In genomic region chr1:2926447-2927055, GRCh38 we compare ENCODE assay signal across 31 cellular contexts.
DNase-seq lines count a peak whose midpoint lies in the region; ATAC-seq and TF ChIP-seq lines count a peak whose summit lies in the region.
"Had no signal": no experiment of that assay in that cellular context is flagged by ENCODE, and none has a peak within 500 bp of the region (broad histone marks: within the 10 kb centered on the region; RNA-seq: fewer than 3 reads in every experiment).

No MANE protein-coding gene starts in this region.

- no peak overlapping the region for H3K9ac ChIP-seq in PC-3 (ENCODE audit: low read length)

- H2AFZ ChIP-seq in PC-3 (ENCODE audit: low read length) = no peak overlapping the region

- TF ChIP-seq CTCF in activated CD8-positive, alpha-beta T cell treated with anti-CD3 and anti-CD28 coated beads for 36 hours (IDR thresholded peaks at IDR 0.05) = no peak
- no peak for TF ChIP-seq CTCF in PC-3 (conservative IDR thresholded peaks at IDR 0.05; ENCODE audit: low read depth, low read length)

- POLR2A ChIA-PET in activated CD8-positive, alpha-beta T cell treated with anti-CD3 and anti-CD28 coated beads, Interleukin-2, amount 10 ng/mL, durations not matched to agents 7 days and 5 days (lab: Charles Lee) = interaction anchor here (0.6 kb wide), 1 partner anchor 15 kb away, joined by 3 read pairs; no protein-coding TSS in a partner anchor
- POLR2A ChIA-PET in activated CD8-positive, alpha-beta T cell treated with anti-CD3 and anti-CD28 coated beads for 36 hours (lab: Charles Lee) = no interaction called here
- POLR2A ChIA-PET in PC-3 (lab: Charles Lee; ENCODE audit: unreplicated experiment) = no interaction called here

- H3K79me2 ChIP-seq in PC-3 (ENCODE audit: low read length) = no peaks in the 10 kb centered on the region

- H3K36me3 ChIP-seq in PC-3 (ENCODE audit: low read depth, low read length) = no peaks in the 10 kb centered on the region
- H3K36me3 ChIP-seq: adrenal gland, brain microvascular endothelial cell, gastroesophageal sphincter, neutrophil had no signal

- DNase-seq in activated CD8-positive, alpha-beta T cell treated with anti-CD3 and anti-CD28 coated beads, Interleukin-2, amount 10 ng/mL, durations not matched to agents 7 days and 5 days = no peak
- no peak for DNase-seq in activated CD8-positive, alpha-beta T cell treated with anti-CD3 and anti-CD28 coated beads for 36 hours
- DNase-seq in PC-3 = no peak
- no peak for DNase-seq in stimulated activated naive CD8-positive, alpha-beta T cell treated with anti-CD3 and anti-CD28 coated beads, Interleukin-15, Interleukin-2, amounts not matched to agents 100 U/mL and 50 U/mL, for 24 hours
- no peak for DNase-seq in activated CD4-positive, alpha-beta T cell treated with anti-CD3 and anti-CD28 coated beads, Interleukin-2, amount 50 U/mL, for 4 hours
- DNase-seq in activated CD4-positive, alpha-beta T cell treated with anti-CD3 and anti-CD28 coated beads, Interleukin-2, amount 10 ng/mL, durations not matched to agents 24 days and 14 days = no peak
- DNase-seq: activated naive CD4-positive, alpha-beta T cell treated with anti-CD3 and anti-CD28 coated beads, Interleukin-2, amount 10 ng/mL, durations not matched to agents 7 days and 5 days; adrenal gland; brain microvascular endothelial cell; COR-L47; H9; hypothalamus; immature natural killer cell; NCI-H1436 treated with DMSO at 0.1 percent for 48 hours; NCI-H2081 treated with DMSO at 0.1 percent for 48 hours; NCI-H226; stimulated activated CD4-positive, alpha-beta T cell treated with anti-CD3 and anti-CD28 coated beads, Interleukin-12 subunit alpha, Interleukin-12 subunit beta, amount 100 ng/mL, for 4 hours; stimulated activated CD4-positive, alpha-beta T cell treated with anti-CD3 and anti-CD28 coated beads, Interleukin-2, amount 100 ng/mL, for 48 hours; SW 1271; T-helper 9 cell had no signal

- H3F3A ChIP-seq in PC-3 (ENCODE audit: low read length, unreplicated experiment) = no peaks in the 10 kb centered on the region

- H4K20me1 ChIP-seq in PC-3 (ENCODE audit: low read length) = no peaks in the 10 kb centered on the region

- H3K27me3 ChIP-seq in PC-3 (ENCODE audit: low read length) (peaks cover 99% of the 10 kb centered on the region), layer of hippocampus (ENCODE audit: control insufficient read depth, insufficient read depth, low read length) (no peaks in the 10 kb centered on the region)
- H3K27me3 ChIP-seq: brain microvascular endothelial cell, neutrophil had no signal

- H3K4me1 ChIP-seq in PC-3 (ENCODE audit: insufficient read depth, low read length) = no peaks in the 10 kb centered on the region
- H3K4me1 ChIP-seq: adrenal gland had no signal

- H3K9me3 ChIP-seq in PC-3 (ENCODE audit: low read length) = no peaks in the 10 kb centered on the region
- H3K9me3 ChIP-seq: adrenal gland, neutrophil had no signal

- H3K36me3 Mint-ChIP-seq in activated CD8-positive, alpha-beta T cell treated with anti-CD3 and anti-CD28 coated beads, Interleukin-2, amount 10 ng/mL, durations not matched to agents 7 days and 5 days (ENCODE audit: low read depth) = no peaks in the 10 kb centered on the region
- H3K36me3 Mint-ChIP-seq in activated CD8-positive, alpha-beta T cell treated with anti-CD3 and anti-CD28 coated beads for 36 hours (ENCODE audit: low read depth) = no peaks in the 10 kb centered on the region
- H3K36me3 Mint-ChIP-seq in activated CD4-positive, alpha-beta T cell treated with anti-CD3 and anti-CD28 coated beads, Interleukin-2, amount 10 ng/mL, durations not matched to agents 24 days and 14 days (ENCODE audit: low read depth) = no peaks in the 10 kb centered on the region
- H3K36me3 Mint-ChIP-seq: activated naive CD4-positive, alpha-beta T cell treated with anti-CD3 and anti-CD28 coated beads, Interleukin-2, amount 10 ng/mL, durations not matched to agents 7 days and 5 days; IgD-negative memory B cell; immature natural killer cell; type B pancreatic cell had no signal

- CTCF ChIA-PET in activated CD8-positive, alpha-beta T cell treated with anti-CD3 and anti-CD28 coated beads, Interleukin-2, amount 10 ng/mL, durations not matched to agents 7 days and 5 days (lab: Charles Lee) = no interaction called here
- CTCF ChIA-PET in activated CD8-positive, alpha-beta T cell treated with anti-CD3 and anti-CD28 coated beads for 36 hours (lab: Charles Lee) = no interaction called here
- CTCF ChIA-PET in PC-3 (lab: Charles Lee) = no interaction called here

- H3K4me1 Mint-ChIP-seq in activated CD8-positive, alpha-beta T cell treated with anti-CD3 and anti-CD28 coated beads, Interleukin-2, amount 10 ng/mL, durations not matched to agents 7 days and 5 days (ENCODE audit: low read depth) = no peaks in the 10 kb centered on the region
- H3K4me1 Mint-ChIP-seq in activated CD8-positive, alpha-beta T cell treated with anti-CD3 and anti-CD28 coated beads for 36 hours (ENCODE audit: low read depth) = no peaks in the 10 kb centered on the region
- no peaks in the 10 kb centered on the region for H3K4me1 Mint-ChIP-seq in activated CD4-positive, alpha-beta T cell treated with anti-CD3 and anti-CD28 coated beads, Interleukin-2, amount 10 ng/mL, durations not matched to agents 24 days and 14 days
- H3K4me1 Mint-ChIP-seq: activated naive CD4-positive, alpha-beta T cell treated with anti-CD3 and anti-CD28 coated beads, Interleukin-2, amount 10 ng/mL, durations not matched to agents 7 days and 5 days; H9; immature natural killer cell had no signal

- no peak overlapping the region for H3K27ac ChIP-seq in PC-3 (ENCODE audit: low read length)
- peak overlapping the region; percentile 52 for H3K27ac ChIP-seq in layer of hippocampus (ENCODE audit: low read depth, low read length)
- H3K27ac ChIP-seq: 22Rv1, adrenal gland, brain microvascular endothelial cell, C4-2B, gastroesophageal sphincter, neutrophil had no signal

- no peaks in the 10 kb centered on the region for H3K27me3 Mint-ChIP-seq in activated CD8-positive, alpha-beta T cell treated with anti-CD3 and anti-CD28 coated beads, Interleukin-2, amount 10 ng/mL, durations not matched to agents 7 days and 5 days (ENCODE audit: low read depth)
- H3K27me3 Mint-ChIP-seq in activated CD8-positive, alpha-beta T cell treated with anti-CD3 and anti-CD28 coated beads for 36 hours = peaks cover 4% of the 10 kb centered on the region
- no peaks in the 10 kb centered on the region for H3K27me3 Mint-ChIP-seq in activated CD4-positive, alpha-beta T cell treated with anti-CD3 and anti-CD28 coated beads, Interleukin-2, amount 10 ng/mL, durations not matched to agents 24 days and 14 days
- H3K27me3 Mint-ChIP-seq: activated naive CD4-positive, alpha-beta T cell treated with anti-CD3 and anti-CD28 coated beads, Interleukin-2, amount 10 ng/mL, durations not matched to agents 7 days and 5 days; progenitor cell of endocrine pancreas; type B pancreatic cell had no signal

- H3K4me3 Mint-ChIP-seq in activated CD8-positive, alpha-beta T cell treated with anti-CD3 and anti-CD28 coated beads, Interleukin-2, amount 10 ng/mL, durations not matched to agents 7 days and 5 days = no peak overlapping the region
- no peak overlapping the region for H3K4me3 Mint-ChIP-seq in activated CD8-positive, alpha-beta T cell treated with anti-CD3 and anti-CD28 coated beads for 36 hours
- H3K4me3 Mint-ChIP-seq in activated CD4-positive, alpha-beta T cell treated with anti-CD3 and anti-CD28 coated beads, Interleukin-2, amount 10 ng/mL, durations not matched to agents 24 days and 14 days = no peak overlapping the region
- H3K4me3 Mint-ChIP-seq: activated naive CD4-positive, alpha-beta T cell treated with anti-CD3 and anti-CD28 coated beads, Interleukin-2, amount 10 ng/mL, durations not matched to agents 7 days and 5 days; activated T-helper 1 cell treated with anti-CD3 and anti-CD28 coated beads, Interleukin-12 subunit alpha, Interleukin-12 subunit beta, Interleukin-2, Interleukin-4 antibody, amounts not matched to agents 30 ng/mL and 10 ng/mL and 1 ng/mL, durations not matched to agents 14 hours and 24 hours and 36 hours; H9; immature natural killer cell; type B pancreatic cell had no signal

- intact Hi-C loops in activated CD8-positive, alpha-beta T cell treated with anti-CD3 and anti-CD28 coated beads for 36 hours (cut with micrococcal nuclease) = no loop called here
- intact Hi-C loops in PC-3 (cut with micrococcal nuclease) = no loop called here
- intact Hi-C loops in activated CD4-positive, alpha-beta T cell treated with anti-CD3 and anti-CD28 coated beads, Interleukin-2, amount 10 ng/mL, durations not matched to agents 24 days and 14 days (cut with micrococcal nuclease) = no loop called here

- H3K27ac Mint-ChIP-seq in activated CD8-positive, alpha-beta T cell treated with anti-CD3 and anti-CD28 coated beads, Interleukin-2, amount 10 ng/mL, durations not matched to agents 7 days and 5 days = no peak overlapping the region
- no peak overlapping the region for H3K27ac Mint-ChIP-seq in activated CD8-positive, alpha-beta T cell treated with anti-CD3 and anti-CD28 coated beads for 36 hours
- H3K27ac Mint-ChIP-seq in activated CD4-positive, alpha-beta T cell treated with anti-CD3 and anti-CD28 coated beads, Interleukin-2, amount 10 ng/mL, durations not matched to agents 24 days and 14 days = no peak overlapping the region
- H3K27ac Mint-ChIP-seq: activated naive CD4-positive, alpha-beta T cell treated with anti-CD3 and anti-CD28 coated beads, Interleukin-2, amount 10 ng/mL, durations not matched to agents 7 days and 5 days; activated T-helper 1 cell treated with anti-CD3 and anti-CD28 coated beads, Interleukin-12 subunit alpha, Interleukin-12 subunit beta, Interleukin-2, Interleukin-4 antibody, amounts not matched to agents 30 ng/mL and 10 ng/mL and 1 ng/mL, durations not matched to agents 14 hours and 24 hours and 36 hours; H9; IgD-negative memory B cell; immature natural killer cell; progenitor cell of endocrine pancreas; type B pancreatic cell had no signal

- H3K9me2 ChIP-seq in PC-3 (replicated peaks; ENCODE audit: low read length) = no peaks in the 10 kb centered on the region

- peak; percentile 33 for ATAC-seq in activated CD8-positive, alpha-beta T cell treated with anti-CD3 and anti-CD28 coated beads, Interleukin-2, amount 10 ng/mL, durations not matched to agents 7 days and 5 days
- no peak for ATAC-seq in activated CD8-positive, alpha-beta T cell treated with anti-CD3 and anti-CD28 coated beads for 36 hours
- ATAC-seq in PC-3 = peak; percentile 40
- peak; percentile 12 for ATAC-seq in stimulated activated naive CD8-positive, alpha-beta T cell treated with anti-CD3 and anti-CD28 coated beads, Interleukin-15, Interleukin-2, amounts not matched to agents 100 U/mL and 50 U/mL, for 24 hours
- ATAC-seq in HG03432 (IDR thresholded peaks at IDR 0.05; ENCODE audit: unreplicated experiment) = no peak
- ATAC-seq: gastroesophageal sphincter, sciatic nerve had no signal

- H3K4me2 ChIP-seq in PC-3 (ENCODE audit: low read length) = no peak overlapping the region

- H3K4me3 ChIP-seq in PC-3 (ENCODE audit: low read length) = no peak overlapping the region
- H3K4me3 ChIP-seq: adrenal gland, gastroesophageal sphincter had no signal

- no peaks in the 10 kb centered on the region for H3K9me3 Mint-ChIP-seq in activated CD8-positive, alpha-beta T cell treated with anti-CD3 and anti-CD28 coated beads, Interleukin-2, amount 10 ng/mL, durations not matched to agents 7 days and 5 days (ENCODE audit: insufficient read depth)
- H3K9me3 Mint-ChIP-seq in activated CD8-positive, alpha-beta T cell treated with anti-CD3 and anti-CD28 coated beads for 36 hours = no peaks in the 10 kb centered on the region
- no peaks in the 10 kb centered on the region for H3K9me3 Mint-ChIP-seq in activated CD4-positive, alpha-beta T cell treated with anti-CD3 and anti-CD28 coated beads, Interleukin-2, amount 10 ng/mL, durations not matched to agents 24 days and 14 days
- H3K9me3 Mint-ChIP-seq: activated naive CD4-positive, alpha-beta T cell treated with anti-CD3 and anti-CD28 coated beads, Interleukin-2, amount 10 ng/mL, durations not matched to agents 7 days and 5 days; activated T-helper 1 cell treated with anti-CD3 and anti-CD28 coated beads, Interleukin-12 subunit alpha, Interleukin-12 subunit beta, Interleukin-2, Interleukin-4 antibody, amounts not matched to agents 30 ng/mL and 10 ng/mL and 1 ng/mL, durations not matched to agents 14 hours and 24 hours and 36 hours; IgD-negative memory B cell; immature natural killer cell; type B pancreatic cell had no signal

- BruUV-seq in PC-3 (replicated peaks; lab: Mats Ljungman, UMichigan) = no TSS peak

Comparison
In these comparisons a context has a peak if more than half of its experiments do, and no peak if none do; other contexts are left out.
1. ATAC-seq: peak in activated CD8-positive, alpha-beta T cell treated with anti-CD3 and anti-CD28 coated beads, Interleukin-2, amount 10 ng/mL, durations not matched to agents 7 days and 5 days (single experiment), PC-3 (single experiment) and stimulated activated naive CD8-positive, alpha-beta T cell treated with anti-CD3 and anti-CD28 coated beads, Interleukin-15, Interleukin-2, amounts not matched to agents 100 U/mL and 50 U/mL, for 24 hours (single experiment); none in activated CD8-positive, alpha-beta T cell treated with anti-CD3 and anti-CD28 coated beads for 36 hours (single experiment) and HG03432 (single experiment).